In the genomic region with DNA sequence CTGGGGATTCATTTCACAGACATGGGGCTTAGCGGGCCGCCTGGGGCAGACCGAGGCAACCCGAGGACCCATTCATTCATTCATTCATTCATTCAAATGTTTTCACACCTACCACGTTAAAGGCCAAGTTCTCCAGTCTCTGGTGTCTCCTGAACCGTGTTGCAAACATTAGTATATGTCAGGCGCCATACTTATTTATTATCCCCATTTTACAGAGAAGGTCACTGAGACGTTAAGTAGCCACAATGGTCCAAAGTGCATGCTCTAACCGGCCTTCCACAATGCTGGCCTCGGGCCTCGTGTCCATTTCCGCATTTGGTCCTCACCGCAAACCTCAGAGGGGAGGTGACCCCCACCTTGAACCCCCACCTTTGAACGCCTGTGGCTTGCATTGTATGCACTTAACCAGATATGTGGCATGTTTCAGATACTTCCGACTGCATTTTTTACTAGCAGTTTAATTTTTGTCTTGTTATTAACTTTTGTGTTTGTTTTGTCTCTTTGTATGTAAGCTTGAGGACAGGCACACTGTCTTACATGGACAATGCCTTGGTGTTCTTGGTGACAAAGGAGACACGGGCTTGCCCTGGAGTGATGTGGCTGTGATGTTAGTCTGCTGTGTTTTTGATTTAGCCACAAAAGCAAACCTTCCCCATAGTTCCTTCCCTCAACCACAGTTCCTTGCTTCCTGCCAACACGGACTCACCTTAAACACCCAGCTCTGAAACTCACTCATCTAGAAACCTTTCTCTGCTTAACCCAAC, we compare ENCODE assay signal across 8 cellular contexts. TPM values are rescaled to one million over a fixed set of nuclear protein-coding genes. Genes with fewer than 3 reads are reported as not detected.
DNase-seq lines count a peak whose midpoint lies in the region; ATAC-seq and TF ChIP-seq lines count a peak whose summit lies in the region.

No MANE protein-coding gene starts in this region.

- peak overlapping the region; percentile 100 for H3K18ac ChIP-seq in neuronal stem cell (ENCODE audit: low read length)

- H3F3A ChIP-seq in PC-9 (ENCODE audit: insufficient read depth, low read depth) = no peaks in the 10 kb centered on the region

- peaks cover 41 to 50% (median 43%) of the 10 kb centered on the region in 3 donors for H3K4me1 Mint-ChIP-seq in CD8-positive, alpha-beta memory T cell
- peaks cover 20% of the 10 kb centered on the region for H3K4me1 Mint-ChIP-seq in endodermal cell

- no peak overlapping the region for H3K27ac ChIP-seq in CD8-positive, alpha-beta memory T cell (ENCODE audit: low read depth, low read length)
- H3K27ac ChIP-seq in PC-9 = no peak overlapping the region
- H3K27ac ChIP-seq in endodermal cell (ENCODE audit: low read depth, low read length) = no peak overlapping the region
- H3K27ac ChIP-seq in neuronal stem cell (replicated peaks; ENCODE audit: low read length) = no peak overlapping the region

- H4K8ac ChIP-seq in neuronal stem cell (ENCODE audit: low read depth, low read length) = no peak overlapping the region

- peaks cover 28% of the 10 kb centered on the region for H3K79me2 ChIP-seq in PC-9 (ENCODE audit: low read depth)

- H3K9me3 Mint-ChIP-seq in CD8-positive, alpha-beta memory T cell = no peaks in the 10 kb centered on the region
- no peaks in the 10 kb centered on the region for H3K9me3 Mint-ChIP-seq in endodermal cell

- peak overlapping the region; percentile 79 to 91 (median 82) for H3K4me3 Mint-ChIP-seq in CD8-positive, alpha-beta memory T cell
- H3K4me3 Mint-ChIP-seq in endodermal cell = peak overlapping the region; percentile 66

- intact Hi-C loops in PC-9 (cut with micrococcal nuclease; ENCODE audit: unreplicated experiment) = loop anchor here (2.0 to 10.0 kb wide), 2 partner anchors 53 kb away; a partner anchor contains a TSS

- H2BK120ac ChIP-seq in neuronal stem cell (ENCODE audit: low read depth, low read length) = no peak overlapping the region

- peak overlapping the region; percentile 33 to 88 (median 78) for H3K27ac Mint-ChIP-seq in CD8-positive, alpha-beta memory T cell
- H3K27ac Mint-ChIP-seq in endodermal cell = no peak overlapping the region

- H3K27me3 Mint-ChIP-seq in CD8-positive, alpha-beta memory T cell = peaks cover 0 to 1% of the 10 kb centered on the region in 2 donors
- peaks cover 53% of the 10 kb centered on the region for H3K27me3 Mint-ChIP-seq in endodermal cell (ENCODE audit: insufficient read depth)

- H3K36me3 Mint-ChIP-seq in CD8-positive, alpha-beta memory T cell = peaks cover 0 to 14% (median 4%) of the 10 kb centered on the region in 3 donors
- H3K36me3 Mint-ChIP-seq in endodermal cell (ENCODE audit: low read depth) = no peaks in the 10 kb centered on the region

- peak overlapping the region; percentile 47 for H2AK5ac ChIP-seq in neuronal stem cell (ENCODE audit: low read depth, low read length)

- peak overlapping the region; percentile 97 for H3K14ac ChIP-seq in neuronal stem cell (ENCODE audit: low read length)

- CTCF ChIA-PET in CD8-positive, alpha-beta memory T cell (lab: Charles Lee) = interaction anchor here (1.4 to 6.7 kb wide), 5 partner anchors 15 to 51 kb away, joined by 3 to 36 read pairs (median 21); no protein-coding TSS in a partner anchor
- CTCF ChIA-PET in PC-9 (lab: Charles Lee) = interaction anchor here (0.6 to 2.4 kb wide), 2 partner anchors 44 to 1403 kb away, joined by 3 to 10 read pairs; no protein-coding TSS in a partner anchor

- H2BK5ac ChIP-seq in neuronal stem cell (ENCODE audit: low read length) = peak overlapping the region; percentile 68

- no peaks in the 10 kb centered on the region for H3K36me3 ChIP-seq in CD8-positive, alpha-beta memory T cell (ENCODE audit: insufficient read depth, low read length)
- H3K36me3 ChIP-seq in PC-9 (ENCODE audit: low read depth) (no peaks in the 10 kb centered on the region), endodermal cell (ENCODE audit: control insufficient read depth, insufficient read depth, low read length) (no peaks in the 10 kb centered on the region), neuronal stem cell (replicated peaks in 1 of 2; ENCODE audit: control insufficient read depth in 2 of 2, insufficient read depth in 2 of 2, low read length in 2 of 2) (no peaks in the 10 kb centered on the region)

- H3K4me2 ChIP-seq in PC-9 = 0 out of 2 replicates have a peak overlapping the region, but pooled peaks have one; percentile 80
- peak overlapping the region; percentile 100 for H3K4me2 ChIP-seq in neuronal stem cell (ENCODE audit: insufficient read depth, low read length, poor library complexity, severe bottlenecking)

- H3K4ac ChIP-seq in neuronal stem cell (ENCODE audit: low read length) = no peak overlapping the region

- TF ChIP-seq CTCF in PC-9 (conservative IDR thresholded peaks at IDR 0.05) (no peak), endodermal cell (conservative IDR thresholded peaks at IDR 0.05) (no peak)

- H4K91ac ChIP-seq in neuronal stem cell (ENCODE audit: low read depth, low read length, poor library complexity) = no peak overlapping the region

- no peaks in the 10 kb centered on the region for H3K27me3 ChIP-seq in CD8-positive, alpha-beta memory T cell (ENCODE audit: insufficient read depth, low read length, poor library complexity, severe bottlenecking)
- no peaks in the 10 kb centered on the region for H3K27me3 ChIP-seq in PC-9 (ENCODE audit: insufficient read depth, low read depth)
- H3K27me3 ChIP-seq in endodermal cell (ENCODE audit: control insufficient read depth, insufficient read depth, low read length, poor library complexity, severe bottlenecking) = peaks cover 48% of the 10 kb centered on the region
- H3K27me3 ChIP-seq in neuronal stem cell (ENCODE audit: control insufficient read depth in 3 of 3, insufficient read depth in 3 of 3, low read depth in 1 of 3, low read length in 3 of 3) = peaks cover 7 to 28% (median 11%) of the 10 kb centered on the region in 3 experiments

- H2BK15ac ChIP-seq in neuronal stem cell (ENCODE audit: low read length) = peak overlapping the region; percentile 93

- POLR2A ChIA-PET in CD8-positive, alpha-beta memory T cell (lab: Charles Lee) = interaction anchor here (1.0 to 8.6 kb wide), 4 partner anchors 9 to 55 kb away, joined by 3 to 110 read pairs (median 9); a partner anchor contains a TSS
- POLR2A ChIA-PET in PC-9 (lab: Charles Lee; ENCODE audit: unreplicated experiment) = no interaction called here

- H3K79me1 ChIP-seq in neuronal stem cell (ENCODE audit: low read depth, low read length) = peaks cover 6% of the 10 kb centered on the region

- DNase-seq in CD8-positive, alpha-beta memory T cell = peak in 1 of 5 donors; percentile 53
- DNase-seq in PC-9 (no peak), endodermal cell (no peak), neuronal stem cell (ENCODE audit: low spot score) (no peak), cortex of kidney (lab: John Stamatoyannopoulos, UW) (no peak), NCI-H1417 (lab: John Stamatoyannopoulos, UW) (no peak), globus pallidus (ENCODE audit: low spot score) (no peak)

- peak overlapping the region; percentile 68 for H3K4me3 ChIP-seq in CD8-positive, alpha-beta memory T cell (ENCODE audit: low read length)
- no peak overlapping the region for H3K4me3 ChIP-seq in PC-9
- H3K4me3 ChIP-seq in endodermal cell (ENCODE audit: low read length) = peak overlapping the region; percentile 82
- peak overlapping the region; percentile 68 to 84 for H3K4me3 ChIP-seq in neuronal stem cell (ENCODE audit: low read length in 2 of 2)

- H4K20me1 ChIP-seq in PC-9 (ENCODE audit: insufficient read depth) = peaks cover 7% of the 10 kb centered on the region

- H2BK12ac ChIP-seq in neuronal stem cell (ENCODE audit: low read length) = no peak overlapping the region

- no peak for ATAC-seq in GM21825 (IDR thresholded peaks at IDR 0.05; ENCODE audit: unreplicated experiment)

- WGBS in endodermal cell (ENCODE audit: insufficient coverage in 1 of 2, insufficient read length in 1 of 2), 2 experiments = 77 to 87% methylated on average over 16 to 17 of the region's 17 CpGs
- no CpG with 5 or more reads among the region's 17 CpGs for WGBS in neuronal stem cell (ENCODE audit: extremely low coverage in 2 of 2, insufficient read length in 2 of 2, insufficient replicate concordance in 1 of 2), 2 donors

- no peaks in the 10 kb centered on the region for H3K9me2 ChIP-seq in PC-9 (ENCODE audit: insufficient read depth)

- no TSS peak for BruUV-seq in PC-9 (replicated peaks; lab: Mats Ljungman, UMichigan)

- no peak overlapping the region for H2AFZ ChIP-seq in PC-9
- peak overlapping the region; percentile 99 for H2AFZ ChIP-seq in neuronal stem cell (ENCODE audit: low read length)

- H3K4me1 ChIP-seq in CD8-positive, alpha-beta memory T cell (ENCODE audit: insufficient read depth, low read length) = peaks cover 39% of the 10 kb centered on the region
- H3K4me1 ChIP-seq in PC-9 (replicated peaks; ENCODE audit: insufficient read depth) = peaks cover 20% of the 10 kb centered on the region
- peaks cover 5% of the 10 kb centered on the region for H3K4me1 ChIP-seq in endodermal cell (ENCODE audit: control insufficient read depth, insufficient read depth, low read length)
- H3K4me1 ChIP-seq in neuronal stem cell (ENCODE audit: control insufficient read depth in 2 of 2, insufficient read depth in 1 of 2, low read depth in 1 of 2, low read length in 2 of 2) = peaks cover 9 to 15% of the 10 kb centered on the region in 2 donors

- H3K23ac ChIP-seq in neuronal stem cell (ENCODE audit: low read depth, low read length, poor library complexity) = no peak overlapping the region

- H3K9me3 ChIP-seq in CD8-positive, alpha-beta memory T cell (ENCODE audit: low read length) = no peaks in the 10 kb centered on the region
- H3K9me3 ChIP-seq in PC-9 (ENCODE audit: insufficient read depth, low read depth) (no peaks in the 10 kb centered on the region), endodermal cell (ENCODE audit: control insufficient read depth, low read length) (no peaks in the 10 kb centered on the region), neuronal stem cell (replicated peaks in 1 of 2; ENCODE audit: control insufficient read depth in 2 of 2, insufficient read depth in 1 of 2, low read depth in 1 of 2, low read length in 2 of 2) (peaks cover 0 to 1% of the 10 kb centered on the region in 2 donors)

- H3K9ac ChIP-seq in endodermal cell (ENCODE audit: extremely low read depth, low read length, poor library complexity, severe bottlenecking) (no peak overlapping the region), neuronal stem cell (ENCODE audit: low read depth, low read length, poor library complexity) (no peak overlapping the region)

RNA-seq across cellular contexts. Expression of a gene that starts 1.2 kb away (rescaled TPM):
- 10 to 100 TPM; 33.1 to 37.7 TPM for total RNA-seq in CD8-positive, alpha-beta memory T cell
- polyA plus RNA-seq in CD8-positive, alpha-beta memory T cell = 3.2 TPM
- total RNA-seq in PC-9 (2021) = 11.7 and 16.5 TPM in 2 replicates
- 1 to 10 TPM; 4.6 to 6.4 TPM for total RNA-seq in endodermal cell
- 7.7 TPM for polyA plus RNA-seq in endodermal cell (2013, experiment 1 of 2)
- 6.8 TPM for polyA plus RNA-seq in endodermal cell (2013, experiment 2 of 2)
- 3.4 TPM for polyA plus RNA-seq in neuronal stem cell (2013, experiment 1 of 2)
- 3.3 TPM for polyA plus RNA-seq in neuronal stem cell (2013, experiment 2 of 2)

RNA-seq across cellular contexts. Expression of a gene that starts 55.4 kb away (rescaled TPM):
- 1 to 10 TPM; 9.3 to 9.5 TPM for total RNA-seq in CD8-positive, alpha-beta memory T cell
- polyA plus RNA-seq in CD8-positive, alpha-beta memory T cell = 1.4 TPM
- 15.0 and 19.4 TPM in 2 replicates for total RNA-seq in PC-9 (2021)
- 10 to 100 TPM in 1 of 2 donors, 1 to 10 TPM in 1; 7.6 to 18.7 TPM for total RNA-seq in endodermal cell
- 13.0 TPM for polyA plus RNA-seq in endodermal cell (2013, experiment 1 of 2)
- 13.1 TPM for polyA plus RNA-seq in endodermal cell (2013, experiment 2 of 2)
- polyA plus RNA-seq in neuronal stem cell (2013, experiment 1 of 2) = 11.9 TPM
- 11.5 TPM for polyA plus RNA-seq in neuronal stem cell (2013, experiment 2 of 2)
